In genomic region chr5:80854583-80854982, GRCh38 we compare ENCODE assay signal across 2 cellular contexts.
A peak's percentile ranks its signal among the peaks of the same experiment; 100 is the strongest.
TF ChIP-seq lines count a peak whose summit lies in the region.

No MANE protein-coding gene starts in this region.

TF ChIP-seq in HepG2, 621 proteins besides CTCF, POLR2A, EP300 and RAD21 (continued from another document):
- TF ChIP-seq ZNF609 (CRISPR knock-in tag; IDR thresholded peaks at IDR 0.05; ENCODE audit: borderline replicate concordance) (no peak), POLR2G (IDR thresholded peaks at IDR 0.05; ENCODE audit: low read depth, low read length) (no peak), MXD3 (CRISPR knock-in tag; IDR thresholded peaks at IDR 0.05) (no peak), ZNF441 (CRISPR knock-in tag; IDR thresholded peaks at IDR 0.05; ENCODE audit: borderline replicate concordance) (no peak)

TF ChIP-seq in K562, 482 proteins besides CTCF, POLR2A, EP300 and RAD21 (continued from another document):
- TF ChIP-seq CHD7 (IDR thresholded peaks at IDR 0.05; ENCODE audit: low read depth, low read length), result no peak
- TF ChIP-seq NFRKB (IDR thresholded peaks at IDR 0.05; ENCODE audit: low read depth), result no peak
- no peak for TF ChIP-seq NELFE (IDR thresholded peaks at IDR 0.05; ENCODE audit: insufficient read depth, insufficient read length)
- no peak for TF ChIP-seq EZH2 (IDR thresholded peaks at IDR 0.05; ENCODE audit: borderline replicate concordance, low read depth, low read length)
- TF ChIP-seq MAFK (IDR thresholded peaks at IDR 0.05; ENCODE audit: low read length), result peak; percentile 100
- TF ChIP-seq TCF7L2 (IDR thresholded peaks at IDR 0.05; ENCODE audit: low read depth, low read length), result no peak
- no peak for TF ChIP-seq ZNF512 (tag; IDR thresholded peaks at IDR 0.05)
- no peak for TF ChIP-seq ZNF655 (CRISPR knock-in tag; IDR thresholded peaks at IDR 0.05)
- no peak for TF ChIP-seq SP2 (IDR thresholded peaks at IDR 0.05; ENCODE audit: extremely low read depth, low read depth, low read length, poor library complexity, severe bottlenecking)
- peak; percentile 99 for TF ChIP-seq MAFF (IDR thresholded peaks at IDR 0.05; ENCODE audit: low read length)
- no peak for TF ChIP-seq ARNT (IDR thresholded peaks at IDR 0.05)
- peak; percentile 94 for TF ChIP-seq C11orf30 (IDR thresholded peaks at IDR 0.05; ENCODE audit: low read depth)
- TF ChIP-seq ZNF445 (CRISPR knock-in tag; IDR thresholded peaks at IDR 0.05; ENCODE audit: low read depth), result no peak
